ENCODE assay signal across 13 cellular contexts in genomic region chr6:722608-723007, GRCh38. TPM values are rescaled to one million over a fixed set of nuclear protein-coding genes. Genes with fewer than 3 reads are reported as not detected.
A peak's percentile ranks its signal among the peaks of the same experiment; 100 is the strongest.
DNase-seq lines count a peak whose midpoint lies in the region; ATAC-seq and TF ChIP-seq lines count a peak whose summit lies in the region.
"Had no signal": no experiment of that assay in that cellular context is flagged by ENCODE, and none has a peak within 500 bp of the region (broad histone marks: within the 10 kb centered on the region; RNA-seq: fewer than 3 reads in every experiment).

No MANE protein-coding gene starts in this region.

- in situ Hi-C loops in brain microvascular endothelial cell (cut with HindIII; ENCODE audit: low pct_ligation_motif_present, low sequenced_read_pairs), result no loop called here

- no peak overlapping the region for H3K4me3 ChIP-seq in KMS-11 (IDR thresholded peaks at IDR 0.05; ENCODE audit: insufficient read depth, low read depth, low read length)
- no peak overlapping the region for H3K4me3 ChIP-seq in brain microvascular endothelial cell (ENCODE audit: low read depth, low read length)
- H3K4me3 ChIP-seq in neural progenitor cell, result no peak overlapping the region
- H3K4me3 ChIP-seq in upper lobe of right lung, result no peak overlapping the region

- H3K9me3 ChIP-seq in neural progenitor cell (ENCODE audit: low read depth), result no peaks in the 10 kb centered on the region
- H3K9me3 ChIP-seq in upper lobe of right lung, result no peaks in the 10 kb centered on the region

- no peak for ATAC-seq in upper lobe of right lung
- no peak for ATAC-seq in GM21619 (IDR thresholded peaks at IDR 0.05; ENCODE audit: unreplicated experiment)

- intact Hi-C loops in upper lobe of right lung (cut with DNase I), result no loop called here

- H3K4me1 ChIP-seq in KMS-11 (ENCODE audit: low read depth, poor library complexity, severe bottlenecking) (peaks cover 12% of the 10 kb centered on the region), neural progenitor cell (no peaks in the 10 kb centered on the region), upper lobe of right lung (peaks cover 5% of the 10 kb centered on the region)

- no peaks in the 10 kb centered on the region for H3K9me3 Mint-ChIP-seq in neural progenitor cell
- H3K9me3 Mint-ChIP-seq: activated CD4-positive, alpha-beta T cell treated with anti-CD3 and anti-CD28 coated beads, Interleukin-2, amount 10 ng/mL, durations not matched to agents 7 days and 5 days; nephron; type B pancreatic cell had no signal

- TF ChIP-seq CTCF in KMS-11 (conservative IDR thresholded peaks at IDR 0.05; ENCODE audit: low read depth, low read length) (no peak), brain microvascular endothelial cell (IDR thresholded peaks at IDR 0.05; ENCODE audit: low read depth, low read length, missing control alignments) (peak; percentile 23), neural progenitor cell (IDR thresholded peaks at IDR 0.05) (no peak), upper lobe of right lung (IDR thresholded peaks at IDR 0.05) (no peak)

- peaks cover 2% of the 10 kb centered on the region for H3K27me3 Mint-ChIP-seq in neural progenitor cell (ENCODE audit: insufficient read depth, low read depth)

- no peaks in the 10 kb centered on the region for H3K36me3 Mint-ChIP-seq in neural progenitor cell
- H3K36me3 Mint-ChIP-seq: activated naive CD8-positive, alpha-beta T cell; type B pancreatic cell had no signal

- H3K4me3 Mint-ChIP-seq in neural progenitor cell, result no peak overlapping the region
- H3K4me3 Mint-ChIP-seq: activated CD4-positive, alpha-beta T cell treated with anti-CD3 and anti-CD28 coated beads, Interleukin-2, amount 10 ng/mL, durations not matched to agents 7 days and 5 days; activated naive CD8-positive, alpha-beta T cell; nephron; type B pancreatic cell had no signal

- H3K4me2 ChIP-seq in KMS-11 (peak overlapping the region; percentile 67), neural progenitor cell (no peak overlapping the region)

- no peaks in the 10 kb centered on the region for H3K4me1 Mint-ChIP-seq in neural progenitor cell
- H3K4me1 Mint-ChIP-seq: nephron had no signal

- no peak overlapping the region for H3K9ac ChIP-seq in KMS-11
- H3K9ac ChIP-seq in neural progenitor cell, result no peak overlapping the region

- H3K27ac ChIP-seq in KMS-11, result no peak overlapping the region
- H3K27ac ChIP-seq in brain microvascular endothelial cell, result no peak overlapping the region
- H3K27ac ChIP-seq in neural progenitor cell, result no peak overlapping the region
- no peak overlapping the region for H3K27ac ChIP-seq in upper lobe of right lung

- H3F3A ChIP-seq in neural progenitor cell (ENCODE audit: low read depth), result no peaks in the 10 kb centered on the region

- no peaks in the 10 kb centered on the region for H3K79me2 ChIP-seq in KMS-11 (ENCODE audit: insufficient read depth, low read depth)
- no peaks in the 10 kb centered on the region for H3K79me2 ChIP-seq in neural progenitor cell (ENCODE audit: low read depth)

- H2AFZ ChIP-seq in KMS-11 (ENCODE audit: low read depth) (no peak overlapping the region), neural progenitor cell (replicated peaks) (peak overlapping the region; percentile 4)

- no peaks in the 10 kb centered on the region for H3K27me3 ChIP-seq in KMS-11 (ENCODE audit: insufficient read depth, low read depth)
- H3K27me3 ChIP-seq in brain microvascular endothelial cell (replicated peaks), result no peaks in the 10 kb centered on the region
- H3K27me3 ChIP-seq in neural progenitor cell, result no peaks in the 10 kb centered on the region
- peaks cover 4% of the 10 kb centered on the region for H3K27me3 ChIP-seq in upper lobe of right lung

- peak; percentile 34 for DNase-seq in EL
- DNase-seq in brain microvascular endothelial cell, result peak; percentile 24
- no peak for DNase-seq in neural progenitor cell (ENCODE audit: low spot score)
- DNase-seq in mesenteric fat pad (ENCODE audit: low spot score), result no peak
- no peak for DNase-seq in NCI-H146 treated with DMSO at 0.1 percent for 48 hours (lab: John Stamatoyannopoulos, UW; ENCODE audit: unreplicated experiment)
- DNase-seq in upper lobe of right lung, result no peak

- no peak overlapping the region for H3K27ac Mint-ChIP-seq in neural progenitor cell
- H3K27ac Mint-ChIP-seq: activated CD4-positive, alpha-beta T cell treated with anti-CD3 and anti-CD28 coated beads, Interleukin-2, amount 10 ng/mL, durations not matched to agents 7 days and 5 days; activated naive CD8-positive, alpha-beta T cell; IgD-negative memory B cell; nephron; type B pancreatic cell had no signal

- no peaks in the 10 kb centered on the region for H4K20me1 ChIP-seq in KMS-11 (ENCODE audit: insufficient read depth)
- no peaks in the 10 kb centered on the region for H4K20me1 ChIP-seq in neural progenitor cell (ENCODE audit: low read depth)

- no peaks in the 10 kb centered on the region for H3K36me3 ChIP-seq in KMS-11 (ENCODE audit: insufficient read depth)
- H3K36me3 ChIP-seq in brain microvascular endothelial cell (replicated peaks), result no peaks in the 10 kb centered on the region
- no peaks in the 10 kb centered on the region for H3K36me3 ChIP-seq in neural progenitor cell
- H3K36me3 ChIP-seq in upper lobe of right lung, result no peaks in the 10 kb centered on the region

RNA-seq across cellular contexts. Expression of gene EXOC2, which starts 29.7 kb away (rescaled TPM):
- total RNA-seq in neural progenitor cell (ENCODE audit: low replicate concordance) (37.3 and 46.5 TPM in 2 replicates), mesenteric fat pad (15.3 TPM), upper lobe of right lung (31.2 TPM)

Comparison
In these comparisons a context has a peak if more than half of its experiments do, and no peak if none do; other contexts are left out.
1. DNase-seq: peak in EL (single experiment) and brain microvascular endothelial cell (single experiment); none in neural progenitor cell (single experiment), mesenteric fat pad (single experiment), NCI-H146 treated with DMSO at 0.1 percent for 48 hours (single experiment) and upper lobe of right lung (single experiment).